In genomic region chr2:203016716-203017115, GRCh38 we compare ENCODE assay signal across 11 cellular contexts. TPM values are rescaled to one million over a fixed set of nuclear protein-coding genes. Genes with fewer than 3 reads are reported as not detected.
A peak's percentile ranks its signal among the peaks of the same experiment; 100 is the strongest.
DNase-seq lines count a peak whose midpoint lies in the region; ATAC-seq, FAIRE-seq and TF ChIP-seq lines count a peak whose summit lies in the region.
"Had no signal": no experiment of that assay in that cellular context is flagged by ENCODE, and none has a peak within 500 bp of the region (broad histone marks: within the 10 kb centered on the region; RNA-seq: fewer than 3 reads in every experiment).

No MANE protein-coding gene starts in this region.

- DNase-seq in GM12878 (ENCODE audit: low read depth, low spot score) = no peak
- DNase-seq in HepG2 (ENCODE audit: low spot score) = peak; percentile 18
- DNase-seq in stimulated activated CD4-positive, alpha-beta T cell treated with anti-CD3 and anti-CD28 coated beads, Interleukin-12 subunit alpha, Interleukin-12 subunit beta, amount 100 ng/mL, for 4 hours = no peak
- DNase-seq: midbrain, NCI-H1417, T-helper 9 cell had no signal

- RAD21 ChIA-PET in GM12878 (lab: Charles Lee; ENCODE audit: unreplicated experiment) = interaction anchor here (1.1 to 2.3 kb wide), 2 partner anchors 49 to 106 kb away, joined by 5 to 12 read pairs; partner anchors contain the start of genes CARF and WDR12

- CTCF ChIA-PET in GM12878 (lab: Yijun Ruan, JAX) (interaction anchor here (1.4 kb wide), 1 partner anchor 148 kb away, joined by 3 read pairs; no protein-coding TSS in a partner anchor), HepG2 (lab: Yijun Ruan, JAX; ENCODE audit: low intra/inter-chr PET ratio, low total read pairs) (no interaction called here)

- TF ChIP-seq POLR2A in GM12878 (IDR thresholded peaks at IDR 0.05; ENCODE audit: low read depth, low read length) (no peak), HepG2 (IDR thresholded peaks at IDR 0.05; ENCODE audit: insufficient read depth in 1 of 2, low read depth in 2 of 2, low read length in 2 of 2) (no peak)

- 97% methylated on average over 3 of the region's 3 CpGs for WGBS in GM12878 (ENCODE audit: insufficient coverage, insufficient replicate concordance, low lambda C conversion rate, missing lambda C conversion rate)
- WGBS in HepG2 (ENCODE audit: low lambda C conversion rate) = 62% methylated on average over 3 of the region's 3 CpGs

- intact Hi-C loops in GM12878 (cut with micrococcal nuclease; ENCODE audit: unreplicated experiment) (no loop called here), HepG2 (cut with micrococcal nuclease; ENCODE audit: unreplicated experiment) (loop anchor here (5.0 to 10.0 kb wide), 2 partner anchors 46 to 382 kb away; partner anchors contain the start of gene FAM117B)

- TF ChIP-seq CTCF in GM12878 (IDR thresholded peaks at IDR 0.05 in 2 of 3, conservative IDR thresholded peaks at IDR 0.05 in 1 of 3; ENCODE audit: control insufficient read depth in 2 of 3, extremely low read depth in 1 of 3, insufficient read depth in 1 of 3, low read depth in 3 of 3, low read length in 3 of 3) (no peak), HepG2 (CRISPR knock-in tag; IDR thresholded peaks at IDR 0.05) (no peak)

- H3K4me3 ChIP-seq in HUES6 (ENCODE audit: low read depth, low read length) (peak overlapping the region; percentile 21; the same call in 1 of the 2 replicates), GM12878 (peak overlapping the region; percentile 29; the same call in 1 of the 2 replicates), HepG2 (replicated peaks in 1 of 3; ENCODE audit: insufficient read depth in 1 of 3, low read depth in 2 of 3, low read length in 3 of 3) (peak overlapping the region in 2 of 3 experiments; percentile 48 to 83; a peak in 3 of 6 replicates), subcutaneous abdominal adipose tissue (ENCODE audit: low read depth in 1 of 5, low read length in 5 of 5) (peak overlapping the region; percentile 38 to 99 (median 69))

- SMC1A ChIA-PET in GM12878 (lab: Charles Lee; ENCODE audit: uncharacterized antibody, unreplicated experiment) = interaction anchor here (0.7 to 1.0 kb wide), 4 partner anchors 35 to 351 kb away, joined by 3 to 4 read pairs (median 3); partner anchors contain the start of gene ABI2

- no peaks in the 10 kb centered on the region for H4K20me1 ChIP-seq in GM12878 (ENCODE audit: control insufficient read depth, insufficient read depth)
- H4K20me1 ChIP-seq in HepG2 (ENCODE audit: insufficient read depth, low read length) = no peaks in the 10 kb centered on the region

- in situ Hi-C loops in GM12878 (cut with MboI) = no loop called here
- in situ Hi-C loops in HepG2 (cut with HindIII; ENCODE audit: extremely low pct_ligation_motif_present, low pct_unique_long_range_greater_than_20kb) = no loop called here

- TF ChIP-seq EP300 in GM12878 (IDR thresholded peaks at IDR 0.05; ENCODE audit: borderline replicate concordance in 1 of 2, control insufficient read depth in 1 of 2, low read depth in 2 of 2, low read length in 2 of 2) (no peak), HepG2 (IDR thresholded peaks at IDR 0.05; ENCODE audit: low read depth in 2 of 2, low read length in 2 of 2) (no peak), HepG2 (CRISPR knock-in tag; IDR thresholded peaks at IDR 0.05; ENCODE audit: borderline replicate concordance) (no peak)

- H3K4me2 ChIP-seq in GM12878 (ENCODE audit: control insufficient read depth, insufficient read depth) (peak overlapping the region; percentile 64), HepG2 (ENCODE audit: low read depth, low read length) (peak overlapping the region; percentile 86)

- POLR2A ChIA-PET in GM12878 (lab: Charles Lee) = interaction anchor here (0.6 to 1.0 kb wide), 3 partner anchors 9 to 255 kb away, joined by 3 to 4 read pairs (median 3); no protein-coding TSS in a partner anchor
- POLR2A ChIA-PET in HepG2 (lab: Yijun Ruan, JAX) = no interaction called here

- H3K79me2 ChIP-seq in GM12878 (ENCODE audit: control insufficient read depth, insufficient read depth, low read length) = peaks cover 21% of the 10 kb centered on the region
- peaks cover 46% of the 10 kb centered on the region for H3K79me2 ChIP-seq in HepG2 (ENCODE audit: insufficient read depth, low read length)

- H3K36me3 ChIP-seq in HUES6 (ENCODE audit: control insufficient read depth, insufficient read depth, low read length) (no peaks in the 10 kb centered on the region), GM12878 (ENCODE audit: control insufficient read depth in 2 of 2, insufficient read depth in 2 of 2, low read length in 1 of 2) (no peaks in the 10 kb centered on the region), HepG2 (replicated peaks in 1 of 2; ENCODE audit: control insufficient read depth in 1 of 2, insufficient read depth in 2 of 2, low read length in 2 of 2) (no peaks in the 10 kb centered on the region; a peak in 1 of 5 replicates), subcutaneous abdominal adipose tissue (ENCODE audit: control insufficient read depth in 5 of 5, insufficient read depth in 5 of 5, low read length in 5 of 5) (no peaks in the 10 kb centered on the region)

- H3K27me3 ChIP-seq in HUES6 (ENCODE audit: control insufficient read depth, insufficient read depth, low read length) = no peaks in the 10 kb centered on the region
- no peaks in the 10 kb centered on the region for H3K27me3 ChIP-seq in GM12878 (replicated peaks in 1 of 2; ENCODE audit: control insufficient read depth in 2 of 2, insufficient read depth in 2 of 2, low read length in 1 of 2)
- peaks cover 0 to 10% of the 10 kb centered on the region in 2 experiments; a peak in 3 of 5 replicates for H3K27me3 ChIP-seq in HepG2 (ENCODE audit: control insufficient read depth in 1 of 2, insufficient read depth in 2 of 2, low read length in 2 of 2)
- H3K27me3 ChIP-seq in subcutaneous abdominal adipose tissue (ENCODE audit: control insufficient read depth in 5 of 5, insufficient read depth in 4 of 5, low read length in 5 of 5) = peaks cover 0 to 3% (median 0%) of the 10 kb centered on the region in 5 donors

- TF ChIP-seq RAD21 in GM12878 (IDR thresholded peaks at IDR 0.05; ENCODE audit: insufficient read depth, low read depth, low read length) (no peak), HepG2 (CRISPR knock-in tag; IDR thresholded peaks at IDR 0.05) (no peak)

- H3K4me1 ChIP-seq in HUES6 (ENCODE audit: control insufficient read depth, insufficient read depth, low read length) (no peaks in the 10 kb centered on the region), GM12878 (ENCODE audit: control insufficient read depth, insufficient read depth, low read length) (peaks cover 6% of the 10 kb centered on the region; the same call in 1 of the 2 replicates), HepG2 (ENCODE audit: insufficient read depth, low read length) (peaks cover 51% of the 10 kb centered on the region), subcutaneous abdominal adipose tissue (ENCODE audit: control insufficient read depth in 5 of 5, insufficient read depth in 5 of 5, low read length in 5 of 5) (peaks cover 5 to 52% (median 39%) of the 10 kb centered on the region in 5 donors)

- no peak overlapping the region for H2AFZ ChIP-seq in GM12878 (ENCODE audit: control insufficient read depth, low read depth, low read length)
- no peak overlapping the region for H2AFZ ChIP-seq in HepG2 (ENCODE audit: low read length)

- H3K9ac ChIP-seq in HUES6 (ENCODE audit: low read length) = no peak overlapping the region
- H3K9ac ChIP-seq in GM12878 (ENCODE audit: control insufficient read depth, insufficient read depth, low read length) = no peak overlapping the region
- peak overlapping the region; percentile 23; the same call in 1 of the 2 replicates for H3K9ac ChIP-seq in HepG2 (ENCODE audit: insufficient read depth, low read depth, low read length)
- peak overlapping the region; percentile 34 to 98 (median 81) for H3K9ac ChIP-seq in subcutaneous abdominal adipose tissue (ENCODE audit: low read length in 5 of 5)

- H3K27ac ChIP-seq in HUES6 (ENCODE audit: low read depth, low read length) (no peak overlapping the region), GM12878 (ENCODE audit: control insufficient read depth, insufficient read depth) (no peak overlapping the region), HepG2 (ENCODE audit: extremely low read length, insufficient read depth, low read length) (no peak overlapping the region), subcutaneous abdominal adipose tissue (ENCODE audit: low read depth, low read length) (peak overlapping the region; percentile 95)

- H3K9me3 ChIP-seq in HUES6 (ENCODE audit: control insufficient read depth, insufficient read depth, low read depth, low read length) (no peaks in the 10 kb centered on the region), GM12878 (replicated peaks; ENCODE audit: control insufficient read depth, insufficient read depth, low read length) (no peaks in the 10 kb centered on the region), HepG2 (ENCODE audit: low read length) (no peaks in the 10 kb centered on the region), subcutaneous abdominal adipose tissue (ENCODE audit: control insufficient read depth in 5 of 5, low read length in 5 of 5) (no peaks in the 10 kb centered on the region)

- FAIRE-seq in GM12878 (lab: Jason Lieb, UNC) (peak; percentile 27), HepG2 (lab: Jason Lieb, UNC) (no peak)

- no peak for ATAC-seq in GM12878
- no peak for ATAC-seq in HepG2
- no peak for ATAC-seq in HG03432 (IDR thresholded peaks at IDR 0.05; ENCODE audit: unreplicated experiment)
- ATAC-seq in GM18498 (IDR thresholded peaks at IDR 0.05; ENCODE audit: unreplicated experiment) = no peak
- ATAC-seq: stimulated activated effector memory CD8-positive, alpha-beta T cell treated with anti-CD3 and anti-CD28 coated beads, Interleukin-12 subunit alpha, Interleukin-12 subunit beta, amount 100 ng/mL, for 72 hours had no signal

- BruUV-seq in GM12878 (replicated peaks; lab: Mats Ljungman, UMichigan) (no TSS peak), HepG2 (replicated peaks; lab: Mats Ljungman, UMichigan) (no TSS peak)

RNA-seq across cellular contexts. Expression of gene NBEAL1, which starts 2.0 kb away (rescaled TPM):
- 163 and 168 TPM in 2 replicates for total RNA-seq in GM12878 (2013; cell fraction: nucleolus; rRNA removed)
- total RNA-seq in GM12878 (2014; rRNA removed) = 7.5 and 9.2 TPM in 2 replicates
- total RNA-seq in GM12878 (2014; rRNA removed; fragmentation: Illumina TruSeq; extraction: Trizol) = 10.7 and 12.4 TPM in 2 replicates
- total RNA-seq in GM12878 (2021) = 6.6 and 10.0 TPM in 2 replicates
- polyA plus RNA-seq in GM12878 (2011; ENCODE audit: low read depth) = 4.5 TPM
- polyA plus RNA-seq in GM12878 (2011; rRNA removed) = 7.4 and 8.7 TPM in 2 replicates
- 1.9 and 2.6 TPM in 2 replicates for polyA plus RNA-seq in GM12878 (2011; cell fraction: cytosol; rRNA removed)
- 3.6 and 3.9 TPM in 2 replicates for polyA plus RNA-seq in GM12878 (2011; cell fraction: nucleus; rRNA removed)
- 4.9 and 7.9 TPM in 2 replicates for polyA plus RNA-seq in GM12878 (2012)
- 11.3 and 16.1 TPM in 2 replicates for polyA plus RNA-seq in GM12878 (2014; fragmentation: Illumina TruSeq; extraction: Trizol)
- 1 to 10 TPM; 1.9 to 3.6 TPM for polyA plus RNA-seq in GM12878 (2014; fragmentation: Nextera tagmentation; extraction: Ambion mirVana)
- polyA plus RNA-seq in GM12878 (2014; rRNA removed) = 2.6 and 3.3 TPM in 2 replicates
- polyA plus RNA-seq in GM12878 (2016; fragmentation: Nextera tagmentation; extraction: Ambion mirVana) = 1 to 10 TPM; 6.7 to 7.0 TPM
- 20.5 and 23.0 TPM in 2 replicates for polyA minus RNA-seq in GM12878 (2011; rRNA and poly(A)+ RNA removed)
- 6.0 and 10.6 TPM in 2 replicates for polyA minus RNA-seq in GM12878 (2011; cell fraction: cytosol; rRNA and poly(A)+ RNA removed)
- polyA minus RNA-seq in GM12878 (2011; cell fraction: nucleus; rRNA and poly(A)+ RNA removed) = 16.2 and 19.3 TPM in 2 replicates
- 15.7 and 27.6 TPM in 2 replicates for total RNA-seq in HepG2 (2016; rRNA removed; fragmentation: Illumina TruSeq; extraction: Trizol)
- total RNA-seq in HepG2 (2016; cell fraction: cytosol; rRNA removed; fragmentation: Illumina TruSeq; extraction: Trizol; ENCODE audit: low read depth) = 13.4 and 15.5 TPM in 2 replicates
- total RNA-seq in HepG2 (2016; cell fraction: insoluble cytoplasmic fraction; rRNA removed; fragmentation: Illumina TruSeq; extraction: Trizol) = 17.2 and 22.8 TPM in 2 replicates
- 7.5 and 10.4 TPM in 2 replicates for total RNA-seq in HepG2 (2016; cell fraction: membrane; rRNA removed; fragmentation: Illumina TruSeq; extraction: Trizol)
- 35.0 and 44.5 TPM in 2 replicates for total RNA-seq in HepG2 (2016; cell fraction: nucleus; rRNA removed; fragmentation: Illumina TruSeq; extraction: Trizol)
- 5.9 and 6.4 TPM in 2 replicates for polyA plus RNA-seq in HepG2 (2011; rRNA removed)
- 2.5 and 4.2 TPM in 2 replicates for polyA plus RNA-seq in HepG2 (2011; cell fraction: cytosol; rRNA removed)
- 6.1 and 6.4 TPM in 2 replicates for polyA plus RNA-seq in HepG2 (2011; cell fraction: nucleus; rRNA removed)
- polyA plus RNA-seq in HepG2 (2012) = 7.9 and 9.3 TPM in 2 replicates
- 6.0 and 6.1 TPM in 2 replicates for polyA plus RNA-seq in HepG2 (2016; cell fraction: cytosol; fragmentation: Illumina TruSeq; extraction: Trizol; ENCODE audit: low read depth)
- 5.6 and 6.5 TPM in 2 replicates for polyA plus RNA-seq in HepG2 (2016; cell fraction: insoluble cytoplasmic fraction; fragmentation: Illumina TruSeq; extraction: Trizol; ENCODE audit: low read depth)
- polyA plus RNA-seq in HepG2 (2016; cell fraction: membrane; fragmentation: Illumina TruSeq; extraction: Trizol; ENCODE audit: low read depth) = 5.2 and 5.9 TPM in 2 replicates
- 7.0 and 7.9 TPM in 2 replicates for polyA plus RNA-seq in HepG2 (2016; cell fraction: nucleus; fragmentation: Illumina TruSeq; extraction: Trizol; ENCODE audit: insufficient read depth, low read depth)
- polyA minus RNA-seq in HepG2 (2011; rRNA and poly(A)+ RNA removed; ENCODE audit: low replicate concordance) = 11.6 and 19.1 TPM in 2 replicates
- polyA minus RNA-seq in HepG2 (2011; cell fraction: cytosol; rRNA and poly(A)+ RNA removed) = 16.7 and 25.3 TPM in 2 replicates
- 87.0 and 89.1 TPM in 2 replicates for polyA minus RNA-seq in HepG2 (2011; cell fraction: nucleus; rRNA and poly(A)+ RNA removed)

Comparison
In these comparisons a context has a peak if more than half of its experiments do, and no peak if none do; other contexts are left out.
1. H3K9ac ChIP-seq: peak in HepG2 (single experiment) and subcutaneous abdominal adipose tissue (5 of 5); none in HUES6 (single experiment) and GM12878 (single experiment).
2. Peak in every context shown above with its lines, with median percentiles within 50 percentile points of each other: H3K4me3 ChIP-seq.